ENCODE assay signal across 24 cellular contexts in the genomic region with DNA sequence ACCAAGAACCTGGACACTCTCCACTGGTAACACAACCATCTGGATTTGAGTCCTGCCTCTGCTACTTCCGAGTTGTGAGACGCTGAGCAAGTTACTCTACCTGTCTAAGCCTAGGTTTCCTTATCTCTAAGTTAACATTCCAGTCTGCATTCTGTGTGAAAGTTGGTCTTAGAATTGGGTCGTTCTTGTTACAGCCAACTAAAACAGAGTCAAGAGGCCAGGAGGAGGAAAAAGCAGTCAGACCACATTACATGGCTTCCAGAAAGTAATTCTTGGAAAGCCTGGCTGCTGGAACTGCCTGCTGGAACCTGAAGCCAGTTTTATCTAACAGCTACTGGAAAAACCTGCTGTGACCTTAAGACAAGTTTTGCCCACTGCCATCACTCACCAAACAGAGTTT.
"Had no signal": no experiment of that assay in that cellular context is flagged by ENCODE, and none has a peak within 500 bp of the region (broad histone marks: within the 10 kb centered on the region; RNA-seq: fewer than 3 reads in every experiment).

No MANE protein-coding gene starts in this region.

- ATAC-seq: activated CD4-positive, CD25-positive, alpha-beta regulatory T cell treated with anti-CD3 and anti-CD28 coated beads, Interleukin-2, amount 50 U/mL, for 24 hours; activated CD8-positive, alpha-beta T cell treated with anti-CD3 and anti-CD28 coated beads, Interleukin-2, amount 10 ng/mL, durations not matched to agents 7 days and 5 days; Panc1; Right ventricle myocardium inferior had no signal

- H3K4me1 ChIP-seq: adrenal gland had no signal

- H3K36me3 ChIP-seq: adrenal gland, brain microvascular endothelial cell, cardiac muscle cell had no signal

- DNase-seq: activated CD4-positive, alpha-beta T cell treated with anti-CD3 and anti-CD28 coated beads for 4 hours; activated CD8-positive, alpha-beta memory T cell treated with anti-CD3 and anti-CD28 coated beads, Interleukin-2, amount 50 U/mL, for 48 hours; activated CD8-positive, alpha-beta T cell treated with anti-CD3 and anti-CD28 coated beads, Interleukin-2, amount 10 ng/mL, durations not matched to agents 7 days and 5 days; activated naive CD4-positive, alpha-beta T cell treated with anti-CD3 and anti-CD28 coated beads, Interleukin-2, amount 50 U/mL, for 16 hours; activated naive CD8-positive, alpha-beta T cell treated with anti-CD3 and anti-CD28 coated beads, Interleukin-2, amount 10 ng/mL, durations not matched to agents 7 days and 5 days; activated T-cell treated with anti-CD3 and anti-CD28 coated beads, Interleukin-2, amount 50 U/mL, for 1 hour; adrenal gland; anterior cingulate cortex; brain microvascular endothelial cell; MM.1S; NCI-H1105; NCI-H1436; NCI-H1694 treated with DMSO at 0.1 percent for 48 hours; NCI-H2029 treated with DMSO at 0.1 percent for 48 hours; NCI-H345; NCI-H510A; NCI-H526 treated with DMSO at 0.1 percent for 48 hours; NCI-H82; RPMI8226 had no signal

- H3K27me3 ChIP-seq: adrenal gland, brain microvascular endothelial cell, cardiac muscle cell had no signal

- H3K27ac ChIP-seq: adrenal gland, brain microvascular endothelial cell, cardiac muscle cell, SK-N-MC had no signal

- H3K9me3 ChIP-seq: adrenal gland had no signal

- H3K4me3 ChIP-seq: adrenal gland, cardiac muscle cell, SK-N-MC had no signal
